In the genomic region with DNA sequence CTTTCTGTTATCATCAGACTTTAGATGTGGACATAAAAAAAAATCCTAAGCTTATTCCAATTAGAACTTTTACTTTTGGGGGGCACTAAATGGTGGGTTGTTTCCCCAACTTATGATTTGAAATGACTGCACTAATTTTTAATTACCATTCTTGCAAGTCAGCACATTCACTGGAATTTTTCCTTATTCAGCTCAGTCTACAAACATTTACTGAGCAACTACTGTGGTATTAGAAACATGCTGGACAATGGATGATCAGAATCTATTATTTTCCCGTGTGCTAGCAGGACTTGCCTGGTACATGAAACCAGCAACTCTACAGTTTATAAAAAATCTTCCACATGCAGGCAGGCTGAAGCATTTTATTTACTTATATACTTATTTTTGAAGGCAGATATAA, we compare ENCODE assay signal across 16 cellular contexts.
DNase-seq lines count a peak whose midpoint lies in the region; ATAC-seq, FAIRE-seq and TF ChIP-seq lines count a peak whose summit lies in the region.
"Had no signal": no experiment of that assay in that cellular context is flagged by ENCODE, and none has a peak within 500 bp of the region (broad histone marks: within the 10 kb centered on the region; RNA-seq: fewer than 3 reads in every experiment).

No MANE protein-coding gene starts in this region.

- no peak for TF ChIP-seq RAD21 in IMR-90 (IDR thresholded peaks at IDR 0.05; ENCODE audit: low read length)

- no peak overlapping the region for H3K4me2 ChIP-seq in IMR-90 (ENCODE audit: low read depth, low read length)

- no peak overlapping the region; the same call in 1 of the 2 replicates for H3K4ac ChIP-seq in IMR-90 (ENCODE audit: low read depth, low read length)

- BruUV-seq in IMR-90 (replicated peaks; lab: Mats Ljungman, UMichigan): no TSS peak

- H3K18ac ChIP-seq in IMR-90 (ENCODE audit: low read depth, low read length): no peak overlapping the region

- no peak overlapping the region for H4K5ac ChIP-seq in IMR-90 (ENCODE audit: low read depth, low read length)

- in situ Hi-C loops in IMR-90 (cut with MboI; ENCODE audit: low sequenced_read_pairs): loop anchor here (5.0 to 25.0 kb wide), 5 partner anchors 175 to 765 kb away; a partner anchor contains a TSS

- POLR2A ChIA-PET in IMR-90 (lab: Charles Lee; ENCODE audit: unreplicated experiment): no interaction called here

- no peak overlapping the region for H3K14ac ChIP-seq in IMR-90 (replicated peaks; ENCODE audit: low read depth, low read length)

- 0 out of 2 replicates have a peak, but pooled peaks cover 9% of the 10 kb centered on the region for H3K9me1 ChIP-seq in IMR-90 (ENCODE audit: insufficient read depth, low read length)

- CTCF ChIA-PET in IMR-90 (lab: Yijun Ruan, JAX): interaction anchor here (0.5 kb wide), 1 partner anchor 580 kb away, joined by 5 read pairs; no protein-coding TSS in a partner anchor

- H2AK5ac ChIP-seq in IMR-90 (ENCODE audit: low read depth, low read length): no peak overlapping the region

- FAIRE-seq in kidney (lab: Jason Lieb, UNC): no peak
- FAIRE-seq: TTC549 had no signal

- no peak overlapping the region; a peak in 1 of 4 replicates for H4K8ac ChIP-seq in IMR-90 (ENCODE audit: low read depth in 2 of 2, low read length in 2 of 2)

- H2BK5ac ChIP-seq in IMR-90 (ENCODE audit: low read depth, low read length, poor library complexity, severe bottlenecking): peak overlapping the region; percentile 78

- no peak for DNase-seq in activated CD4-positive, alpha-beta T cell treated with anti-CD3 and anti-CD28 coated beads, Interleukin-2, amount 10 ng/mL, durations not matched to agents 24 days and 14 days
- DNase-seq in activated CD4-positive, alpha-beta T cell treated with anti-CD3 and anti-CD28 coated beads for 4 hours: no peak
- DNase-seq in IMR-90 (peak; percentile 47), choroid plexus epithelial cell (ENCODE audit: low read depth) (peak; percentile 46), sigmoid colon (no peak), kidney (no peak), dermis blood vessel endothelial cell (no peak)
- DNase-seq: left colon; NCI-H1092; NK-92 treated with Interleukin-12 subunit alpha and Interleukin-12 subunit beta, amount 100 ng/mL, for 24 hours; retina; SIG-M5 had no signal

- no peaks in the 10 kb centered on the region for H3K9me3 Mint-ChIP-seq in activated CD4-positive, alpha-beta T cell treated with anti-CD3 and anti-CD28 coated beads, Interleukin-2, amount 10 ng/mL, durations not matched to agents 24 days and 14 days

- H2BK120ac ChIP-seq in IMR-90 (ENCODE audit: low read depth, low read length): no peak overlapping the region; the same call in 1 of the 2 replicates

- dilution Hi-C loops in IMR-90 (cut with HindIII; ENCODE audit: low sequenced_read_pairs, unreplicated experiment): no loop called here

- no peak overlapping the region for H2BK20ac ChIP-seq in IMR-90 (ENCODE audit: low read depth, low read length)

- H3K27me3 ChIP-seq in IMR-90 (ENCODE audit: control insufficient read depth, insufficient read depth, low read length) (no peaks in the 10 kb centered on the region), sigmoid colon (no peaks in the 10 kb centered on the region)

- no peaks in the 10 kb centered on the region for H4K20me1 ChIP-seq in IMR-90 (ENCODE audit: insufficient read depth, low read length)

- no peak overlapping the region for H2BK15ac ChIP-seq in IMR-90 (ENCODE audit: low read depth, low read length)

- peak overlapping the region; percentile 11 for H3K27ac Mint-ChIP-seq in activated CD4-positive, alpha-beta T cell treated with anti-CD3 and anti-CD28 coated beads, Interleukin-2, amount 10 ng/mL, durations not matched to agents 24 days and 14 days

- no peak overlapping the region for H2AK9ac ChIP-seq in IMR-90 (replicated peaks; ENCODE audit: low read depth, low read length, poor library complexity)

- WGBS in IMR-90 (ENCODE audit: extremely low coverage in 2 of 2, insufficient read length in 1 of 2), 2 experiments: no CpG with 5 or more reads among the region's 1 CpG
- 85 to 89% methylated on average over 1 of the region's 1 CpG for WGBS in sigmoid colon, 2 donors

- ATAC-seq in IMR-90 (ENCODE audit: low read depth): no peak; the same call in 1 of the 2 replicates
- ATAC-seq in GM21619 (IDR thresholded peaks at IDR 0.05; ENCODE audit: unreplicated experiment): no peak
- ATAC-seq: left colon had no signal

- H3K4me3 ChIP-seq in IMR-90 (ENCODE audit: insufficient read depth, low read depth, low read length): no peak overlapping the region
- H3K4me3 ChIP-seq in choroid plexus epithelial cell (ENCODE audit: low read depth, low read length): no peak overlapping the region
- no peak overlapping the region for H3K4me3 ChIP-seq in sigmoid colon
- no peak overlapping the region for H3K4me3 ChIP-seq in kidney (ENCODE audit: low read length in 2 of 2)

- TF ChIP-seq CTCF in IMR-90 (conservative IDR thresholded peaks at IDR 0.05; ENCODE audit: low read depth, low read length) (no peak), choroid plexus epithelial cell (conservative IDR thresholded peaks at IDR 0.05; ENCODE audit: low read depth, low read length) (no peak), sigmoid colon (IDR thresholded peaks at IDR 0.05) (no peak), kidney (IDR thresholded peaks at IDR 0.05; ENCODE audit: borderline replicate concordance, extremely low read depth, insufficient read depth) (no peak)

- no peak overlapping the region for H3K4me3 Mint-ChIP-seq in activated CD4-positive, alpha-beta T cell treated with anti-CD3 and anti-CD28 coated beads, Interleukin-2, amount 10 ng/mL, durations not matched to agents 24 days and 14 days

- no peak overlapping the region for H3K27ac ChIP-seq in IMR-90 (ENCODE audit: insufficient read depth, low read length)
- H3K27ac ChIP-seq in sigmoid colon: peak overlapping the region in 3 of 4 donors; percentile 76 to 79 (median 78)
- H3K27ac ChIP-seq in kidney (ENCODE audit: low read depth in 2 of 2, low read length in 2 of 2): no peak overlapping the region
- H3K27ac ChIP-seq: epithelial cell of prostate had no signal

- H3K56ac ChIP-seq in IMR-90 (ENCODE audit: extremely low read depth, insufficient read depth, low read length): no peak overlapping the region

- peaks cover 23% of the 10 kb centered on the region for H3K27me3 Mint-ChIP-seq in activated CD4-positive, alpha-beta T cell treated with anti-CD3 and anti-CD28 coated beads, Interleukin-2, amount 10 ng/mL, durations not matched to agents 24 days and 14 days

- no peak for TF ChIP-seq EP300 in sigmoid colon (IDR thresholded peaks at IDR 0.05)

- TF ChIP-seq POLR2A in IMR-90 (IDR thresholded peaks at IDR 0.05; ENCODE audit: low read depth, low read length) (no peak), sigmoid colon (IDR thresholded peaks at IDR 0.05) (no peak)

- no peak overlapping the region for H2AFZ ChIP-seq in IMR-90 (replicated peaks; ENCODE audit: low read length, poor library complexity)

- H3K79me1 ChIP-seq in IMR-90 (ENCODE audit: low read depth in 1 of 2, low read length in 2 of 2): peaks cover 6 to 36% of the 10 kb centered on the region in 2 experiments; a peak in 3 of 4 replicates

- no peak overlapping the region for H4K91ac ChIP-seq in IMR-90 (ENCODE audit: insufficient read depth, low read depth, low read length)

- H3K23ac ChIP-seq in IMR-90 (ENCODE audit: low read depth, low read length): no peak overlapping the region

- no peaks in the 10 kb centered on the region for H3K9me3 ChIP-seq in IMR-90 (ENCODE audit: control insufficient read depth, insufficient read depth, low read length)
- H3K9me3 ChIP-seq in sigmoid colon: no peaks in the 10 kb centered on the region
- H3K9me3 ChIP-seq in kidney (ENCODE audit: control insufficient read depth in 1 of 2, low read length in 2 of 2): no peaks in the 10 kb centered on the region
- H3K9me3 ChIP-seq: Caco-2 had no signal

- H3K36me3 Mint-ChIP-seq in activated CD4-positive, alpha-beta T cell treated with anti-CD3 and anti-CD28 coated beads, Interleukin-2, amount 10 ng/mL, durations not matched to agents 24 days and 14 days (ENCODE audit: low read depth): no peaks in the 10 kb centered on the region

- H3K9ac ChIP-seq in IMR-90 (ENCODE audit: low read depth, low read length) (no peak overlapping the region), kidney (ENCODE audit: low read length in 2 of 2) (no peak overlapping the region)

- H3K4me1 ChIP-seq in IMR-90 (ENCODE audit: control insufficient read depth, insufficient read depth, low read length) (peaks cover 11% of the 10 kb centered on the region), sigmoid colon (peaks cover 0 to 68% (median 39%) of the 10 kb centered on the region in 4 donors), kidney (ENCODE audit: control insufficient read depth in 1 of 2, insufficient read depth in 1 of 2, low read depth in 1 of 2, low read length in 2 of 2) (no peaks in the 10 kb centered on the region)

- intact Hi-C loops in activated CD4-positive, alpha-beta T cell treated with anti-CD3 and anti-CD28 coated beads, Interleukin-2, amount 10 ng/mL, durations not matched to agents 24 days and 14 days (cut with micrococcal nuclease): loop anchor here (1.0 to 5.0 kb wide), 3 partner anchors 50 to 202 kb away; no protein-coding TSS in a partner anchor
- intact Hi-C loops in IMR-90 (cut with micrococcal nuclease): loop anchor here (5.0 to 10.0 kb wide), 3 partner anchors 342 to 1245 kb away; no protein-coding TSS in a partner anchor
- intact Hi-C loops in sigmoid colon (cut with DNase I): loop anchor here (2.0 to 5.0 kb wide), 5 partner anchors 178 to 372 kb away; a partner anchor contains a TSS
- intact Hi-C loops in kidney (cut with DNase I): no loop called here

- peaks cover 29% of the 10 kb centered on the region for H3K4me1 Mint-ChIP-seq in activated CD4-positive, alpha-beta T cell treated with anti-CD3 and anti-CD28 coated beads, Interleukin-2, amount 10 ng/mL, durations not matched to agents 24 days and 14 days

- H3K36me3 ChIP-seq in IMR-90 (ENCODE audit: control insufficient read depth, insufficient read depth, low read length): no peaks in the 10 kb centered on the region
- H3K36me3 ChIP-seq in sigmoid colon: no peaks in the 10 kb centered on the region
- H3K36me3 ChIP-seq in kidney (ENCODE audit: control insufficient read depth in 1 of 2, insufficient read depth in 2 of 2, low read length in 2 of 2): no peaks in the 10 kb centered on the region

TF ChIP-seq in IMR-90, 13 proteins besides CTCF, POLR2A, EP300 and RAD21:
- no peak for TF ChIP-seq MXI1 (IDR thresholded peaks at IDR 0.05; ENCODE audit: borderline replicate concordance, low read depth, low read length)
- TF ChIP-seq MAFK (IDR thresholded peaks at IDR 0.05; ENCODE audit: low read depth, low read length): peak; percentile 92
TF ChIP-seq in IMR-90: peak in this region for 1.

Comparison
In these comparisons a context has a peak if more than half of its experiments do, and no peak if none do; other contexts are left out.
1. DNase-seq: peak in IMR-90 (single experiment) and choroid plexus epithelial cell (single experiment); none in activated CD4-positive, alpha-beta T cell treated with anti-CD3 and anti-CD28 coated beads, Interleukin-2, amount 10 ng/mL, durations not matched to agents 24 days and 14 days (single experiment), activated CD4-positive, alpha-beta T cell treated with anti-CD3 and anti-CD28 coated beads for 4 hours (0 of 2), sigmoid colon (single experiment), kidney (single experiment) and dermis blood vessel endothelial cell (single experiment).
2. H3K27ac ChIP-seq: peak in sigmoid colon (3 of 4); none in IMR-90 (single experiment) and kidney (0 of 2).